In the genomic region with DNA sequence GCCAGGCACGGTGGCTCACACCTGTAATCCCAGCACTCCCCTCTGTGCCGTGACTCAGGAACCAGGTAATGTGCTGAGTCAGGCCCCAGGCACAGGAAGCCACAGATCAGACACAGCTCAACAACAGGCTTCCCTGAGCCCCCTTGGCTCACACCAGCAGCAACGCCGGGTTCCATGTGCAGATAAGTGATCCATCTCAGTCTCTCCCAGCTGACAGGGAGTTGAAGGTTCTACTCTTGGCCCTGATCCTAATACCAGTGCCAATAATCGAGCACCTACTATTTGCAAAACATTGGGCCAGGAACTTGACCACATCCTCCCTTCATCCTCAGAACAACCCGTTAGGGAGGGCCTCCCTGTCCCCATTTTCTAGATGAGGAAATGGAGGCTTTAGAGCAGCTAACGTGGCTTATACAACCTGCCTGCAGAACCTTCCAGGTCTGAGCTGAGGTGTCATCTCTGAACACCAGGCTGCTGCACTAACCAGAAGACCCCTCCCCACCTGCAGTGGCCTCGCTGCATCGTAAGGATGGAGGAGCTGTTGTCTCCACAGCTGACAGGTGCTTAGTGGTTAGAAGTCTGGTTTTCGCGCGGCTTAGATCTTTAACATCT, we compare ENCODE assay signal across 8 cellular contexts.
DNase-seq lines count a peak whose midpoint lies in the region; ATAC-seq and TF ChIP-seq lines count a peak whose summit lies in the region.

No MANE protein-coding gene starts in this region.

- DNase-seq in HCT116 (ENCODE audit: low read depth, low spot score) (peak; percentile 78), NCI-H524 (lab: John Stamatoyannopoulos, UW) (no peak), retina (no peak), NCI-H1048 (lab: John Stamatoyannopoulos, UW) (no peak), glutamatergic neuron (no peak)
- DNase-seq in activated CD4-positive, alpha-beta T cell treated with anti-CD3 and anti-CD28 coated beads for 1 hour, result peak; percentile 55

- H3K4me1 Mint-ChIP-seq in glutamatergic neuron (ENCODE audit: low read depth, unreplicated experiment), result peaks cover 3% of the 10 kb centered on the region

- no peaks in the 10 kb centered on the region for H3K27me3 Mint-ChIP-seq in glutamatergic neuron (ENCODE audit: unreplicated experiment)

- peaks cover 10 to 19% (median 12%) of the 10 kb centered on the region in 11 experiments; a peak in 21 of 22 replicates for H3K9me3 ChIP-seq in BLaER1 treated with 17β-estradiol and CSF1 and Interleukin-3, amounts not matched to agents 10 nM and 100 nM (replicated peaks in 1 of 11)
- no peaks in the 10 kb centered on the region for H3K9me3 ChIP-seq in HCT116 (ENCODE audit: control insufficient read depth in 1 of 2, insufficient read depth in 1 of 2, low read depth in 1 of 2, low read length in 2 of 2)

- no peaks in the 10 kb centered on the region for H3K36me3 Mint-ChIP-seq in glutamatergic neuron (ENCODE audit: unreplicated experiment)

- TF ChIP-seq RAD21 in HCT116 (IDR thresholded peaks at IDR 0.05; ENCODE audit: low read depth), result no peak

- H3K79me2 ChIP-seq in HCT116 (ENCODE audit: insufficient read depth, low read length), result no peaks in the 10 kb centered on the region

- BruUV-seq in HCT116 (replicated peaks; lab: Mats Ljungman, UMichigan), result TSS peak; percentile 46

- H3K27ac Mint-ChIP-seq in glutamatergic neuron (ENCODE audit: unreplicated experiment), result no peak overlapping the region

- H3K27me3 ChIP-seq in BLaER1 treated with 17β-estradiol and CSF1 and Interleukin-3, amounts not matched to agents 10 nM and 100 nM, result peaks cover 0 to 27% (median 0%) of the 10 kb centered on the region in 11 experiments; a peak in 4 of 22 replicates
- no peaks in the 10 kb centered on the region for H3K27me3 ChIP-seq in HCT116 (ENCODE audit: insufficient read depth, low read length)

- peak overlapping the region in 5 of 10 experiments; percentile 8 to 66 (median 57); a peak in 8 of 20 replicates for H3K4me3 ChIP-seq in BLaER1 treated with 17β-estradiol and CSF1 and Interleukin-3, amounts not matched to agents 10 nM and 100 nM
- peak overlapping the region; percentile 22 to 50 for H3K4me3 ChIP-seq in HCT116 (replicated peaks in 1 of 2; ENCODE audit: low read depth in 1 of 2, low read length in 2 of 2)

- peak overlapping the region in 4 of 11 experiments; percentile 40 to 63 (median 60); a peak in 8 of 22 replicates for H3K27ac ChIP-seq in BLaER1 treated with 17β-estradiol and CSF1 and Interleukin-3, amounts not matched to agents 10 nM and 100 nM
- H3K27ac ChIP-seq in HCT116 (ENCODE audit: low read depth, low read length), result peak overlapping the region; percentile 86

- H3K4me2 ChIP-seq in BLaER1 treated with 17β-estradiol and CSF1 and Interleukin-3, amounts not matched to agents 10 nM and 100 nM, result peak overlapping the region; percentile 5 to 95 (median 82); a peak in 20 of 22 replicates
- H3K4me2 ChIP-seq in HCT116 (ENCODE audit: low read length), result peak overlapping the region; percentile 78

- POLR2A ChIA-PET in HCT116 (lab: Charles Lee), result interaction anchor here (1.5 to 1.8 kb wide), 3 partner anchors 17 to 22 kb away, joined by 3 to 7 read pairs (median 4); no protein-coding TSS in a partner anchor

- H3K4me3 Mint-ChIP-seq in glutamatergic neuron (ENCODE audit: unreplicated experiment), result no peak overlapping the region

- no peaks in the 10 kb centered on the region for H3K9me3 Mint-ChIP-seq in glutamatergic neuron (ENCODE audit: unreplicated experiment)

- no peaks in the 10 kb centered on the region for H4K20me1 ChIP-seq in BLaER1 treated with 17β-estradiol and CSF1 and Interleukin-3, amounts not matched to agents 10 nM and 100 nM
- H4K20me1 ChIP-seq in HCT116 (ENCODE audit: insufficient read depth), result no peaks in the 10 kb centered on the region

- ATAC-seq in HCT116 (peak; percentile 84), esophagus mucosa (peak; percentile 90)

- H3K9ac ChIP-seq in BLaER1 treated with 17β-estradiol and CSF1 and Interleukin-3, amounts not matched to agents 10 nM and 100 nM, result peak overlapping the region in 3 of 11 experiments; percentile 45 to 74 (median 53); a peak in 6 of 22 replicates
- H3K9ac ChIP-seq in HCT116 (ENCODE audit: low read length), result peak overlapping the region; percentile 59

- CTCF ChIA-PET in HCT116 (lab: Charles Lee), result interaction anchor here (0.6 to 4.2 kb wide), 5 partner anchors 10 to 275 kb away, joined by 3 to 23 read pairs (median 6); no protein-coding TSS in a partner anchor

- TF ChIP-seq POLR2A in HCT116 (IDR thresholded peaks at IDR 0.05; ENCODE audit: borderline replicate concordance, extremely low read depth, insufficient read depth, insufficient read length), result no peak

- RAD21 ChIA-PET in HCT116 (lab: Charles Lee; ENCODE audit: low non-redundant PET in 1 of 2, low total read pairs in 2 of 2, uncharacterized antibody in 2 of 2, unreplicated experiment in 2 of 2), result no interaction called here

- peak overlapping the region; percentile 57 for H2AFZ ChIP-seq in HCT116 (ENCODE audit: low read depth, low read length, poor library complexity, severe bottlenecking)

- intact Hi-C loops in HCT116 (cut with micrococcal nuclease), result no loop called here

- peaks cover 16 to 59% (median 52%) of the 10 kb centered on the region in 10 experiments for H3K4me1 ChIP-seq in BLaER1 treated with 17β-estradiol and CSF1 and Interleukin-3, amounts not matched to agents 10 nM and 100 nM
- peaks cover 44 to 58% of the 10 kb centered on the region in 2 experiments for H3K4me1 ChIP-seq in HCT116 (ENCODE audit: control insufficient read depth in 1 of 2, insufficient read depth in 2 of 2, low read length in 2 of 2)

- no peaks in the 10 kb centered on the region for H3K36me3 ChIP-seq in BLaER1 treated with 17β-estradiol and CSF1 and Interleukin-3, amounts not matched to agents 10 nM and 100 nM
- no peaks in the 10 kb centered on the region for H3K36me3 ChIP-seq in HCT116 (ENCODE audit: control insufficient read depth in 1 of 2, insufficient read depth in 2 of 2, low read length in 2 of 2)

- no peak for TF ChIP-seq CTCF in HCT116 (IDR thresholded peaks at IDR 0.05 in 2 of 3, conservative IDR thresholded peaks at IDR 0.05 in 1 of 3; ENCODE audit: borderline replicate concordance in 1 of 3, insufficient read depth in 1 of 3, low read depth in 2 of 3, low read length in 2 of 3)
- TF ChIP-seq CTCF in glutamatergic neuron (IDR thresholded peaks at IDR 0.05; ENCODE audit: partially characterized antibody, unreplicated experiment), result no peak

- no peaks in the 10 kb centered on the region for H3K9me2 ChIP-seq in HCT116 (ENCODE audit: insufficient read depth)

TF ChIP-seq in HCT116, 20 proteins besides CTCF, POLR2A, EP300 and RAD21 (continues in another document):
- TF ChIP-seq JUND (IDR thresholded peaks at IDR 0.05) (peak; percentile 39; the same call in 1 of the 2 replicates), EGR1 (IDR thresholded peaks at IDR 0.05; ENCODE audit: low read depth) (no peak), ZFX (IDR thresholded peaks at IDR 0.05) (no peak), EZH2 (IDR thresholded peaks at IDR 0.05) (no peak), CBX3 (IDR thresholded peaks at IDR 0.05; ENCODE audit: low read depth) (peak; percentile 84; the same call in 1 of the 2 replicates), FOSL1 (IDR thresholded peaks at IDR 0.05; ENCODE audit: low read depth) (peak; percentile 51; the same call in 1 of the 2 replicates), TCF7L2 (IDR thresholded peaks at IDR 0.05; ENCODE audit: borderline replicate concordance, extremely low read depth, insufficient read depth, insufficient read length) (no peak), EZH2phosphoT487 (IDR thresholded peaks at IDR 0.05; ENCODE audit: borderline replicate concordance) (no peak), ELF1 (IDR thresholded peaks at IDR 0.05; ENCODE audit: borderline replicate concordance, low read depth) (no peak), ZNF274 (IDR thresholded peaks at IDR 0.05; ENCODE audit: low read depth, low read length) (no peak), POLR2AphosphoS5 (IDR thresholded peaks at IDR 0.05; ENCODE audit: low read depth, low read length) (peak; percentile 27; the same call in 1 of the 2 replicates), CEBPB (IDR thresholded peaks at IDR 0.05; ENCODE audit: low read depth) (no peak), YY1 (IDR thresholded peaks at IDR 0.05; ENCODE audit: extremely low read depth, insufficient replicate concordance, low read depth, low read length) (no peak), SRF (IDR thresholded peaks at IDR 0.05; ENCODE audit: low read depth) (no peak), SIN3A (IDR thresholded peaks at IDR 0.05; ENCODE audit: low read depth) (0 out of 2 replicates have a peak, but pooled peaks have one; percentile 47), SP1 (IDR thresholded peaks at IDR 0.05; ENCODE audit: low read depth) (peak; percentile 43; the same call in 1 of the 2 replicates)
- TF ChIP-seq, protein P1, sequence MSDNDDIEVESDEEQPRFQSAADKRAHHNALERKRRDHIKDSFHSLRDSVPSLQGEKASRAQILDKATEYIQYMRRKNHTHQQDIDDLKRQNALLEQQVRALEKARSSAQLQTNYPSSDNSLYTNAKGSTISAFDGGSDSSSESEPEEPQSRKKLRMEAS (IDR thresholded peaks at IDR 0.05), result peak; percentile 85
- TF ChIP-seq, protein P2, sequence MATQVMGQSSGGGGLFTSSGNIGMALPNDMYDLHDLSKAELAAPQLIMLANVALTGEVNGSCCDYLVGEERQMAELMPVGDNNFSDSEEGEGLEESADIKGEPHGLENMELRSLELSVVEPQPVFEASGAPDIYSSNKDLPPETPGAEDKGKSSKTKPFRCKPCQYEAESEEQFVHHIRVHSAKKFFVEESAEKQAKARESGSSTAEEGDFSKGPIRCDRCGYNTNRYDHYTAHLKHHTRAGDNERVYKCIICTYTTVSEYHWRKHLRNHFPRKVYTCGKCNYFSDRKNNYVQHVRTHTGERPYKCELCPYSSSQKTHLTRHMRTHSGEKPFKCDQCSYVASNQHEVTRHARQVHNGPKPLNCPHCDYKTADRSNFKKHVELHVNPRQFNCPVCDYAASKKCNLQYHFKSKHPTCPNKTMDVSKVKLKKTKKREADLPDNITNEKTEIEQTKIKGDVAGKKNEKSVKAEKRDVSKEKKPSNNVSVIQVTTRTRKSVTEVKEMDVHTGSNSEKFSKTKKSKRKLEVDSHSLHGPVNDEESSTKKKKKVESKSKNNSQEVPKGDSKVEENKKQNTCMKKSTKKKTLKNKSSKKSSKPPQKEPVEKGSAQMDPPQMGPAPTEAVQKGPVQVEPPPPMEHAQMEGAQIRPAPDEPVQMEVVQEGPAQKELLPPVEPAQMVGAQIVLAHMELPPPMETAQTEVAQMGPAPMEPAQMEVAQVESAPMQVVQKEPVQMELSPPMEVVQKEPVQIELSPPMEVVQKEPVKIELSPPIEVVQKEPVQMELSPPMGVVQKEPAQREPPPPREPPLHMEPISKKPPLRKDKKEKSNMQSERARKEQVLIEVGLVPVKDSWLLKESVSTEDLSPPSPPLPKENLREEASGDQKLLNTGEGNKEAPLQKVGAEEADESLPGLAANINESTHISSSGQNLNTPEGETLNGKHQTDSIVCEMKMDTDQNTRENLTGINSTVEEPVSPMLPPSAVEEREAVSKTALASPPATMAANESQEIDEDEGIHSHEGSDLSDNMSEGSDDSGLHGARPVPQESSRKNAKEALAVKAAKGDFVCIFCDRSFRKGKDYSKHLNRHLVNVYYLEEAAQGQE (IDR thresholded peaks at IDR 0.05; ENCODE audit: low read depth), result no peak

Comparison
In these comparisons a context has a peak if more than half of its experiments do, and no peak if none do; other contexts are left out.
1. DNase-seq: peak in HCT116 (single experiment) and activated CD4-positive, alpha-beta T cell treated with anti-CD3 and anti-CD28 coated beads for 1 hour (single experiment); none in NCI-H524 (0 of 2), retina (single experiment), NCI-H1048 (single experiment) and glutamatergic neuron (single experiment).